In the genomic region with DNA sequence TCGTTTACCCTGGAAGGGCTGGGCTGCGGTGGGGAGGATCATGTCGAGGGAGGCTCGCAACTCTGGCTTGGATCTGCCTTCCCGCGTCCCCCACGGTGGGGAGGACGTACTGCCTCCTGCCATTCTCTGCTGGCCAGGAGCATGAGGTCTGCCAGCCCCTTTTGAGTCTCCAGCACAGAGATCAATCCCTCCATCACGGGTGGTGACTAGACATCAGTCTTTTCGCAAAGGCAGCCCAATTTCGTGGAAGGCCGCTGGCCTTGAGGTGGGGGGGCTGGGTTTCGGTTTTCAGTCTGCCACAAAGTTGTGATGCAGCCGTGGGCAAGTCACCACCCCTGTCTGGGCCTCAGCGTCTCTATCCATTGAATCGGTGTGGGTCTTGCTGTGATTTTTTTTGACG, we compare ENCODE assay signal across 25 cellular contexts.
"Had no signal": no experiment of that assay in that cellular context is flagged by ENCODE, and none has a peak within 500 bp of the region (broad histone marks: within the 10 kb centered on the region; RNA-seq: fewer than 3 reads in every experiment).

No MANE protein-coding gene starts in this region.

- H3K27ac ChIP-seq: neural progenitor cell, ovary, psoas muscle, sigmoid colon, thoracic aorta, tibial nerve, upper lobe of right lung, uterus had no signal

- DNase-seq: cortex of kidney; effector memory CD8-positive, alpha-beta T cell; hypothalamus; immature natural killer cell; kidney glomerular epithelial cell; mucosa of descending colon; naive B cell; nucleus accumbens; ovary; psoas muscle; sigmoid colon; stimulated activated CD4-positive, alpha-beta T cell treated with anti-CD3 and anti-CD28 coated beads, Interleukin-2, amount 100 ng/mL, for 24 hours; stimulated activated CD4-positive, alpha-beta T cell treated with anti-CD3 and anti-CD28 coated beads, Interleukin-4, amount 100 ng/mL, for 24 hours; stimulated activated naive CD8-positive, alpha-beta T cell treated with anti-CD3 and anti-CD28 coated beads, Interleukin-15, Interleukin-2, amounts not matched to agents 100 U/mL and 50 U/mL, for 24 hours; upper lobe of right lung; uterus had no signal

- H3K27ac Mint-ChIP-seq: effector memory CD8-positive, alpha-beta T cell; immature natural killer cell; memory B cell; mesothelial cell of epicardium; natural killer cell treated with Interleukin-12 subunit alpha and Interleukin-12 subunit beta and Interleukin-15 and Interleukin-18, amount 100 ng/mL, for 72 hours; neural progenitor cell; stimulated activated memory B cell treated with anti-CD40 and anti-IgM and Interleukin-4, amounts not matched to agents 10 μg/mL and 1 μg/mL and 100 μg/mL, for 72 hours had no signal

- H3K36me3 ChIP-seq: neural progenitor cell, ovary, sigmoid colon, thoracic aorta, tibial nerve, upper lobe of right lung, uterus had no signal

- H3K9me3 Mint-ChIP-seq: effector memory CD8-positive, alpha-beta T cell; naive B cell; natural killer cell treated with Interleukin-12 subunit alpha and Interleukin-12 subunit beta and Interleukin-15 and Interleukin-18, amount 100 ng/mL, for 72 hours; stimulated activated memory B cell treated with anti-CD40 and anti-IgM and Interleukin-4, amounts not matched to agents 10 μg/mL and 1 μg/mL and 100 μg/mL, for 72 hours had no signal

- H3K27me3 ChIP-seq: neural progenitor cell, ovary, upper lobe of right lung, uterus had no signal

- H3K4me3 Mint-ChIP-seq: effector memory CD8-positive, alpha-beta T cell; immature natural killer cell; memory B cell; mesothelial cell of epicardium; naive B cell; natural killer cell treated with Interleukin-12 subunit alpha and Interleukin-12 subunit beta and Interleukin-15 and Interleukin-18, amount 100 ng/mL, for 72 hours; neural progenitor cell; stimulated activated memory B cell treated with anti-CD40 and anti-IgM and Interleukin-4, amounts not matched to agents 10 μg/mL and 1 μg/mL and 100 μg/mL, for 72 hours had no signal

- H3K4me3 ChIP-seq: lung, mucosa of descending colon, neural progenitor cell, ovary, psoas muscle, sigmoid colon, thoracic aorta, tibial nerve, upper lobe of right lung, uterus had no signal

- ATAC-seq: effector memory CD8-positive, alpha-beta T cell; mucosa of descending colon; natural killer cell treated with Interleukin-12 subunit alpha and Interleukin-12 subunit beta and Interleukin-15 and Interleukin-18, amount 100 ng/mL, for 72 hours; psoas muscle; right cardiac atrium; stimulated activated memory B cell treated with anti-CD40 and anti-IgM and Interleukin-4, amounts not matched to agents 10 μg/mL and 1 μg/mL and 100 μg/mL, for 72 hours; stimulated activated naive CD8-positive, alpha-beta T cell treated with anti-CD3 and anti-CD28 coated beads, Interleukin-15, Interleukin-2, amounts not matched to agents 100 U/mL and 50 U/mL, for 24 hours; upper lobe of right lung had no signal

- H3K4me1 Mint-ChIP-seq: immature natural killer cell; mesothelial cell of epicardium; stimulated activated memory B cell treated with anti-CD40 and anti-IgM and Interleukin-4, amounts not matched to agents 10 μg/mL and 1 μg/mL and 100 μg/mL, for 72 hours had no signal

- H3K9me3 ChIP-seq: mucosa of descending colon, ovary, psoas muscle, sigmoid colon, thoracic aorta, upper lobe of right lung, uterus had no signal

- H3K4me1 ChIP-seq: psoas muscle, sigmoid colon, tibial nerve, upper lobe of right lung, uterus had no signal

- H3K36me3 Mint-ChIP-seq: immature natural killer cell; memory B cell; mesothelial cell of epicardium; naive B cell; natural killer cell treated with Interleukin-12 subunit alpha and Interleukin-12 subunit beta and Interleukin-15 and Interleukin-18, amount 100 ng/mL, for 72 hours; stimulated activated memory B cell treated with anti-CD40 and anti-IgM and Interleukin-4, amounts not matched to agents 10 μg/mL and 1 μg/mL and 100 μg/mL, for 72 hours had no signal
